ENCODE assay signal across 19 cellular contexts in genomic region chr3:41608267-41608822, GRCh38.
DNase-seq lines count a peak whose midpoint lies in the region; ATAC-seq and TF ChIP-seq lines count a peak whose summit lies in the region.
"Had no signal": no experiment of that assay in that cellular context is flagged by ENCODE, and none has a peak within 500 bp of the region (broad histone marks: within the 10 kb centered on the region; RNA-seq: fewer than 3 reads in every experiment).

No MANE protein-coding gene starts in this region.

- H3K27ac Mint-ChIP-seq in natural killer cell treated with Interleukin-12 subunit alpha and Interleukin-12 subunit beta and Interleukin-15 and Interleukin-18, amount 100 ng/mL, for 72 hours = peak overlapping the region in 1 of 2 donors; percentile 33
- H3K27ac Mint-ChIP-seq in natural killer cell = no peak overlapping the region
- H3K27ac Mint-ChIP-seq in activated naive CD8-positive, alpha-beta T cell treated with anti-CD3 and anti-CD28 coated beads for 36 hours = peak overlapping the region; percentile 81

- no peak for TF ChIP-seq CTCF in natural killer cell (IDR thresholded peaks at IDR 0.05)

- peak; percentile 53 to 58 for ATAC-seq in activated CD4-positive, CD25-positive, alpha-beta regulatory T cell treated with anti-CD3 and anti-CD28 coated beads, Interleukin-2, amount 50 U/mL, for 24 hours
- peak in 1 of 2 donors; percentile 70 for ATAC-seq in natural killer cell treated with Interleukin-12 subunit alpha and Interleukin-12 subunit beta and Interleukin-15 and Interleukin-18, amount 100 ng/mL, for 72 hours
- no peak for ATAC-seq in natural killer cell
- ATAC-seq in HG03159 (IDR thresholded peaks at IDR 0.05; ENCODE audit: unreplicated experiment) = no peak
- ATAC-seq: HepG2 had no signal

- H3K9me3 Mint-ChIP-seq in natural killer cell treated with Interleukin-12 subunit alpha and Interleukin-12 subunit beta and Interleukin-15 and Interleukin-18, amount 100 ng/mL, for 72 hours = no peaks in the 10 kb centered on the region
- H3K9me3 Mint-ChIP-seq in natural killer cell = no peaks in the 10 kb centered on the region
- no peaks in the 10 kb centered on the region for H3K9me3 Mint-ChIP-seq in activated naive CD8-positive, alpha-beta T cell treated with anti-CD3 and anti-CD28 coated beads for 36 hours

- H3K4me1 Mint-ChIP-seq in natural killer cell treated with Interleukin-12 subunit alpha and Interleukin-12 subunit beta and Interleukin-15 and Interleukin-18, amount 100 ng/mL, for 72 hours (ENCODE audit: low read depth in 2 of 2) = peaks cover 0 to 13% of the 10 kb centered on the region in 2 donors
- H3K4me1 Mint-ChIP-seq in natural killer cell = peaks cover 0 to 4% of the 10 kb centered on the region in 2 donors
- peaks cover 12% of the 10 kb centered on the region for H3K4me1 Mint-ChIP-seq in activated naive CD8-positive, alpha-beta T cell treated with anti-CD3 and anti-CD28 coated beads for 36 hours

- no peak for DNase-seq in activated CD4-positive, CD25-positive, alpha-beta regulatory T cell (lab: John Stamatoyannopoulos, UW)
- no peak for DNase-seq in natural killer cell treated with Interleukin-12 subunit alpha and Interleukin-12 subunit beta and Interleukin-15 and Interleukin-18, amount 100 ng/mL, for 72 hours (ENCODE audit: low spot score)
- DNase-seq in natural killer cell = no peak
- DNase-seq in activated naive CD8-positive, alpha-beta T cell treated with anti-CD3 and anti-CD28 coated beads for 36 hours = no peak
- no peak for DNase-seq in NCI-H69 (lab: John Stamatoyannopoulos, UW)
- no peak for DNase-seq in HuH-7.5 (ENCODE audit: low spot score)
- DNase-seq: COR-L47, DMS153, EL, GOT3, Karpas-422, NCI-H1105 treated with DMSO at 0.1 percent for 48 hours, NCI-H187, NCI-H446, NCI-H748 treated with DMSO at 0.1 percent for 48 hours, PC-9 had no signal

- peak overlapping the region; percentile 12 for H3K4me3 Mint-ChIP-seq in natural killer cell treated with Interleukin-12 subunit alpha and Interleukin-12 subunit beta and Interleukin-15 and Interleukin-18, amount 100 ng/mL, for 72 hours
- H3K4me3 Mint-ChIP-seq in natural killer cell = no peak overlapping the region
- no peak overlapping the region for H3K4me3 Mint-ChIP-seq in activated naive CD8-positive, alpha-beta T cell treated with anti-CD3 and anti-CD28 coated beads for 36 hours

- intact Hi-C loops in natural killer cell (cut with micrococcal nuclease) = no loop called here

- peaks cover 5% of the 10 kb centered on the region for H3K36me3 Mint-ChIP-seq in natural killer cell treated with Interleukin-12 subunit alpha and Interleukin-12 subunit beta and Interleukin-15 and Interleukin-18, amount 100 ng/mL, for 72 hours
- no peaks in the 10 kb centered on the region for H3K36me3 Mint-ChIP-seq in natural killer cell
- H3K36me3 Mint-ChIP-seq in activated naive CD8-positive, alpha-beta T cell treated with anti-CD3 and anti-CD28 coated beads for 36 hours = no peaks in the 10 kb centered on the region

- H3K27me3 Mint-ChIP-seq in natural killer cell treated with Interleukin-12 subunit alpha and Interleukin-12 subunit beta and Interleukin-15 and Interleukin-18, amount 100 ng/mL, for 72 hours = peaks cover 0 to 2% of the 10 kb centered on the region in 2 donors
- no peaks in the 10 kb centered on the region for H3K27me3 Mint-ChIP-seq in natural killer cell (ENCODE audit: low read depth in 2 of 2)
- H3K27me3 Mint-ChIP-seq in activated naive CD8-positive, alpha-beta T cell treated with anti-CD3 and anti-CD28 coated beads for 36 hours = no peaks in the 10 kb centered on the region

Comparison
In these comparisons a context has a peak if more than half of its experiments do, and no peak if none do; other contexts are left out.
1. ATAC-seq: peak in activated CD4-positive, CD25-positive, alpha-beta regulatory T cell treated with anti-CD3 and anti-CD28 coated beads, Interleukin-2, amount 50 U/mL, for 24 hours (2 of 2); none in natural killer cell (0 of 3) and HG03159 (single experiment).